In the genomic region with DNA sequence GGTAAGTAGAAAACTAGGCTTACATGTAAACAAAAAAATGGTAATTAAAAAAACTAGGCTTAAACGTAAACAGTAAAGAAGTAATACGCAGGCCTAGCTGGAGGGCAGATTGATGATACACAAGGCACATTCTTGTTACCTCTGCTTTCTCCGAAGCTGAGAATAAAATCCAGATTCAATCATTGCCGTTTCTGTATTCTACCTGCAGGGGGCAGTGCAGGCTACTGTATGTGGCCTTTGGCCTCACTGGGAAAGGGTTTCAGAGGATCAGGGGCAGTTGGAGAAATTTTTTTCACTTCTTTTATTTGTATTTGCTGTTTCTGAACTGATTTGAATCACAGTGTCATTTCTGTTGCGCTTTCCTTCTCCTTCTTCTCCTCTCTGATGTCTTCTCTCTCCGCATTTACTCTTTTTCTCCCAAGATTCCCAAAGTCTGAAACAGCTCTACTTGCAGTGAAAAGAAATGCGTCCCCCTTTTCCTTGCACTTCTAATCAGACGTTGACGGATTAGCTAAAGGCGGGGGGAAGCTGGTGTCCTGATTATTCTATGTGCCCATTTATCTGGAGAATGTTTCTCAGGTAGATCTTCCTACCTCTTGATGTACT, we compare ENCODE assay signal across 7 cellular contexts.
DNase-seq lines count a peak whose midpoint lies in the region; ATAC-seq and TF ChIP-seq lines count a peak whose summit lies in the region.

No MANE protein-coding gene starts in this region.

- DNase-seq in HT1080 (ENCODE audit: low read depth), result peak; percentile 51
- no peak for DNase-seq in Panc1 (ENCODE audit: low read depth, low spot score)
- peak; percentile 44 for DNase-seq in activated T-helper 1 cell treated with anti-CD3 and anti-CD28 coated beads, Interleukin-12 subunit alpha, Interleukin-12 subunit beta, Interleukin-2, Interleukin-4 antibody, amounts not matched to agents 30 ng/mL and 10 ng/mL and 1 ng/mL, durations not matched to agents 14 hours and 24 hours and 36 hours (ENCODE audit: low spot score)
- DNase-seq in foreskin melanocyte, result peak; percentile 46
- DNase-seq in putamen (ENCODE audit: low spot score), result peak; percentile 9

- H3K27me3 Mint-ChIP-seq in activated T-helper 1 cell treated with anti-CD3 and anti-CD28 coated beads, Interleukin-12 subunit alpha, Interleukin-12 subunit beta, Interleukin-2, Interleukin-4 antibody, amounts not matched to agents 30 ng/mL and 10 ng/mL and 1 ng/mL, durations not matched to agents 14 hours and 24 hours and 36 hours (ENCODE audit: insufficient read depth), result peaks cover 2% of the 10 kb centered on the region

- no peak overlapping the region for H3K4me3 Mint-ChIP-seq in activated T-helper 1 cell treated with anti-CD3 and anti-CD28 coated beads, Interleukin-12 subunit alpha, Interleukin-12 subunit beta, Interleukin-2, Interleukin-4 antibody, amounts not matched to agents 30 ng/mL and 10 ng/mL and 1 ng/mL, durations not matched to agents 14 hours and 24 hours and 36 hours

- TF ChIP-seq CTCF in GM12875 (IDR thresholded peaks at IDR 0.05; ENCODE audit: borderline replicate concordance, insufficient read depth, low read depth, low read length) (peak; percentile 59; the same call in 1 of the 2 replicates), Panc1 (IDR thresholded peaks at IDR 0.05) (peak; percentile 76)

- H3K27ac Mint-ChIP-seq in activated T-helper 1 cell treated with anti-CD3 and anti-CD28 coated beads, Interleukin-12 subunit alpha, Interleukin-12 subunit beta, Interleukin-2, Interleukin-4 antibody, amounts not matched to agents 30 ng/mL and 10 ng/mL and 1 ng/mL, durations not matched to agents 14 hours and 24 hours and 36 hours, result no peak overlapping the region

- no peak overlapping the region for H3K27ac ChIP-seq in Panc1 (ENCODE audit: low read length)

- intact Hi-C loops in Panc1 (cut with micrococcal nuclease; ENCODE audit: unreplicated experiment), result loop anchor here (1.0 kb wide), 1 partner anchor 160 kb away; no protein-coding TSS in a partner anchor
- intact Hi-C loops in activated T-helper 1 cell treated with anti-CD3 and anti-CD28 coated beads, Interleukin-12 subunit alpha, Interleukin-12 subunit beta, Interleukin-2, Interleukin-4 antibody, amounts not matched to agents 30 ng/mL and 10 ng/mL and 1 ng/mL, durations not matched to agents 14 hours and 24 hours and 36 hours (cut with micrococcal nuclease), result loop anchor here (1.0 to 2.0 kb wide), 5 partner anchors 8 to 506 kb away; no protein-coding TSS in a partner anchor

- no peak overlapping the region for H3K4me3 ChIP-seq in GM12875 (ENCODE audit: low read depth, low read length)
- H3K4me3 ChIP-seq in Panc1 (ENCODE audit: low read depth in 2 of 2, low read length in 2 of 2), result no peak overlapping the region

- H3K4me1 ChIP-seq in Panc1 (ENCODE audit: control insufficient read depth, insufficient read depth, low read length), result no peaks in the 10 kb centered on the region

- H3K27me3 ChIP-seq in Panc1 (ENCODE audit: control insufficient read depth, insufficient read depth, low read length), result no peaks in the 10 kb centered on the region

- in situ Hi-C loops in Panc1 (cut with HindIII; ENCODE audit: low pct_unique_long_range_greater_than_20kb, low sequenced_read_pairs), result no loop called here

- H3K9me3 Mint-ChIP-seq in activated T-helper 1 cell treated with anti-CD3 and anti-CD28 coated beads, Interleukin-12 subunit alpha, Interleukin-12 subunit beta, Interleukin-2, Interleukin-4 antibody, amounts not matched to agents 30 ng/mL and 10 ng/mL and 1 ng/mL, durations not matched to agents 14 hours and 24 hours and 36 hours, result peaks cover 8% of the 10 kb centered on the region

- ATAC-seq in Panc1, result no peak
- no peak for ATAC-seq in HG02571 (IDR thresholded peaks at IDR 0.05; ENCODE audit: unreplicated experiment)

- POLR2A ChIA-PET in Panc1 (lab: Charles Lee), result no interaction called here

- no peaks in the 10 kb centered on the region for H3K9me3 ChIP-seq in Panc1 (ENCODE audit: control insufficient read depth, insufficient read depth, low read depth, low read length)

- BruUV-seq in Panc1 (replicated peaks; lab: Mats Ljungman, UMichigan), result no TSS peak

- peaks cover 10% of the 10 kb centered on the region for H3K4me1 Mint-ChIP-seq in activated T-helper 1 cell treated with anti-CD3 and anti-CD28 coated beads, Interleukin-12 subunit alpha, Interleukin-12 subunit beta, Interleukin-2, Interleukin-4 antibody, amounts not matched to agents 30 ng/mL and 10 ng/mL and 1 ng/mL, durations not matched to agents 14 hours and 24 hours and 36 hours (ENCODE audit: low read depth)

- no peaks in the 10 kb centered on the region for H3K36me3 ChIP-seq in Panc1 (ENCODE audit: control insufficient read depth, insufficient read depth, low read length)

- H3K36me3 Mint-ChIP-seq in activated T-helper 1 cell treated with anti-CD3 and anti-CD28 coated beads, Interleukin-12 subunit alpha, Interleukin-12 subunit beta, Interleukin-2, Interleukin-4 antibody, amounts not matched to agents 30 ng/mL and 10 ng/mL and 1 ng/mL, durations not matched to agents 14 hours and 24 hours and 36 hours (ENCODE audit: low read depth), result peaks cover 1% of the 10 kb centered on the region

- CTCF ChIA-PET in Panc1 (lab: Charles Lee), result interaction anchor here (1.8 kb wide), 1 partner anchor 160 kb away, joined by 8 read pairs; no protein-coding TSS in a partner anchor
